8 cellular contexts compared by ENCODE assay signal in the genomic region with DNA sequence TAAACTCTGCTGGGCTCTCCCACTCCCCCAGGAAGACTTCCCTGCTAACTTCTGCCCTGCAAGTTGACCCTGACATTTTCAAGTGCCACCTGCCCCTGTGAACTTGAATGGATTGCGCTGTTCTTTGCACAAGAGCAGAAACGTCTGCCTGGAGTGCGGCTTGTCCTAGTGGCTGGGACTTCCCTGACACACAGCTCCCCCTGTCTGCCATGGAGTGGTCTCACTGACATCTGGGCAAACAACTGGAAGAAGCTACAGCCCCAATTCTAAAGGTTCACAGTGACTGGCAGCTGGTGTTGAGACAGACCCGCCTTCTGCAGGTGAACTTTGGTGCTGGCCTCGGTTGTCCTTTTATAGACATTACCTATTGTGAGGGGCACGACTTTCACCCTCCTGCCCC.
DNase-seq lines count a peak whose midpoint lies in the region; TF ChIP-seq lines count a peak whose summit lies in the region.
"Not testable (repeated sequence)": the region's sequence is repeated elsewhere in the genome, so short reads cannot be mapped to it uniquely, and the experiment has no call there.

No MANE protein-coding gene starts in this region.

- H3K4me1 ChIP-seq in endodermal cell (ENCODE audit: control insufficient read depth, insufficient read depth, low read length); transverse colon: not testable (repeated sequence)

- H3K9me3 Mint-ChIP-seq in endodermal cell; osteocyte (ENCODE audit: unreplicated experiment): not testable (repeated sequence)

- WGBS in endodermal cell (ENCODE audit: insufficient coverage in 1 of 2, insufficient read length in 1 of 2), 2 experiments, result 49% methylated on average over 5 of the region's 6 CpGs; no CpG with 5 or more reads in 1 of the 2 experiments
- 40 to 42% methylated on average over 1 to 6 of the region's 6 CpGs for WGBS in transverse colon (ENCODE audit: low coverage in 1 of 2), 2 donors

- H3K4me1 Mint-ChIP-seq in endodermal cell; osteocyte (ENCODE audit: unreplicated experiment): not testable (repeated sequence)

- H3K9ac ChIP-seq in endodermal cell (ENCODE audit: extremely low read depth, low read length, poor library complexity, severe bottlenecking), result not testable (repeated sequence)

- intact Hi-C loops in transverse colon (cut with DNase I; ENCODE audit: low total_unique reads), result not testable (repeated sequence)

- not testable (repeated sequence) for H3K4me3 Mint-ChIP-seq in endodermal cell; osteocyte (ENCODE audit: unreplicated experiment)

- H3K4me3 ChIP-seq in endodermal cell (ENCODE audit: low read length); transverse colon: not testable (repeated sequence)

- TF ChIP-seq EP300 in transverse colon (IDR thresholded peaks at IDR 0.05; ENCODE audit: low read depth), result not testable (repeated sequence)

- not testable (repeated sequence) for H3K36me3 Mint-ChIP-seq in endodermal cell (ENCODE audit: low read depth); osteocyte (ENCODE audit: unreplicated experiment)

- not testable (repeated sequence) for H3K27ac ChIP-seq in endodermal cell (ENCODE audit: low read depth, low read length); transverse colon

- TF ChIP-seq CTCF in endodermal cell (conservative IDR thresholded peaks at IDR 0.05) (peak; percentile 96), osteocyte (IDR thresholded peaks at IDR 0.05) (peak; percentile 58), transverse colon (IDR thresholded peaks at IDR 0.05) (peak; percentile 44 to 68 (median 55))

- H3K27ac Mint-ChIP-seq in endodermal cell; osteocyte (ENCODE audit: unreplicated experiment): not testable (repeated sequence)

- not testable (repeated sequence) for TF ChIP-seq POLR2A in transverse colon (IDR thresholded peaks at IDR 0.05)

- not testable (repeated sequence) for H3K36me3 ChIP-seq in endodermal cell (ENCODE audit: control insufficient read depth, insufficient read depth, low read length); transverse colon

- in situ Hi-C loops in KBM-7 (cut with MboI; ENCODE audit: low pct_unique_long_range_greater_than_20kb, low sequenced_read_pairs), result not testable (repeated sequence)
- in situ Hi-C loops in transverse colon (cut with MboI; ENCODE audit: low pct_ligation_motif_present in 1 of 4, low pct_unique_long_range_greater_than_20kb in 1 of 4, low sequenced_read_pairs in 3 of 4), result loop anchor here in 2 of 4 donors (25.0 kb wide), 2 partner anchors 107 to 118 kb away; no protein-coding TSS in a partner anchor

- not testable (repeated sequence) for H3K27me3 Mint-ChIP-seq in endodermal cell (ENCODE audit: insufficient read depth); osteocyte (ENCODE audit: unreplicated experiment)

- H3K9me3 ChIP-seq in endodermal cell (ENCODE audit: control insufficient read depth, low read length); transverse colon: not testable (repeated sequence)

- not testable (repeated sequence) for H3K27me3 ChIP-seq in endodermal cell (ENCODE audit: control insufficient read depth, insufficient read depth, low read length, poor library complexity, severe bottlenecking); transverse colon

- peak; percentile 80 for DNase-seq in DMS53 treated with DMSO at 0.1 percent for 48 hours (lab: John Stamatoyannopoulos, UW; ENCODE audit: unreplicated experiment)
- peak; percentile 68 for DNase-seq in KBM-7
- peak; percentile 15 for DNase-seq in RKO (ENCODE audit: low spot score)
- DNase-seq in activated CD8-positive, alpha-beta memory T cell treated with anti-CD3 and anti-CD28 coated beads, Interleukin-2, amount 50 U/mL, for 48 hours, result peak; percentile 56
- DNase-seq in endodermal cell, result peak; percentile 95
- DNase-seq in iPS-NIHi11 (ENCODE audit: low spot score), result peak; percentile 60
- not testable (repeated sequence) for DNase-seq in osteocyte (ENCODE audit: extremely low spot score, unreplicated experiment)
- DNase-seq in transverse colon, result peak; percentile 57
